20 cellular contexts compared by ENCODE assay signal in the genomic region with DNA sequence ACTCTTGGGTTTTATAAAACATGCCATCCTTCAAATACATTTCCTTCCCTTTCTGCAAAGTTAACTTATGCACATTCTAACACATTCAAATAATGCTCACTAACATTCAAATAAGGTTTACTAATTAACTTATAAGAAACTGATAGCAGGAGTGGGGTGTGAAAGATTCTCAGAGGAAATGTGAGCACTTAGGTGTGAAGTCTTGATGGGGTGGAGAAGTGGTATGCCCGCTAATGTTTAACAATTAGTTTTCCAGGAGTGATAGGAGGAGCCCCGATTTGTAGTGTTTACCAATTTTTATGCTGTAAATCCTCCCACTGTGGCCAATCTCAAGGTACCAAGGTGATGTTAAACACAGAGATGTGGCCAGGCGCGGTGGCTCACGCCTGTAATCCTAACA.
"Had no signal": no experiment of that assay in that cellular context is flagged by ENCODE, and none has a peak within 500 bp of the region (broad histone marks: within the 10 kb centered on the region; RNA-seq: fewer than 3 reads in every experiment).

No MANE protein-coding gene starts in this region.

- H3K27ac Mint-ChIP-seq: natural killer cell treated with Interleukin-12 subunit alpha and Interleukin-12 subunit beta and Interleukin-15 and Interleukin-18, amount 100 ng/mL, for 72 hours; stimulated activated naive B cell treated with anti-CD40 and anti-IgM and Interleukin-4, amounts not matched to agents 10 μg/mL and 1 μg/mL and 100 μg/mL, for 72 hours had no signal

- H3K4me3 ChIP-seq: left lung, lower lobe of right lung, mucosa of descending colon, pancreas, prostate gland, skin epidermis, stomach, testis, tibial artery, uterus had no signal

- H3K9me3 ChIP-seq: left lung, lower lobe of right lung, mucosa of descending colon, pancreas, prostate gland, stomach, testis, tibial artery, uterus had no signal

- H3K4me1 ChIP-seq: left lung, lower lobe of right lung, pancreas, prostate gland, testis, uterus had no signal

- H3K36me3 ChIP-seq: uterus had no signal

- H3K27ac ChIP-seq: left lung, lower lobe of right lung, pancreas, prostate gland, skin epidermis, stomach, testis, tibial artery, uterus had no signal

- H3K27me3 Mint-ChIP-seq: naive thymus-derived CD4-positive, alpha-beta T cell; natural killer cell treated with Interleukin-12 subunit alpha and Interleukin-12 subunit beta and Interleukin-15 and Interleukin-18, amount 100 ng/mL, for 72 hours; stimulated activated naive B cell treated with anti-CD40 and anti-IgM and Interleukin-4, amounts not matched to agents 10 μg/mL and 1 μg/mL and 100 μg/mL, for 72 hours had no signal

- H3K4me1 Mint-ChIP-seq: naive thymus-derived CD4-positive, alpha-beta T cell had no signal

- H3K27me3 ChIP-seq: left lung, pancreas, stomach, testis, tibial artery, uterus had no signal

- H3K4me3 Mint-ChIP-seq: immature natural killer cell; naive thymus-derived CD4-positive, alpha-beta T cell; natural killer cell treated with Interleukin-12 subunit alpha and Interleukin-12 subunit beta and Interleukin-15 and Interleukin-18, amount 100 ng/mL, for 72 hours; stimulated activated naive B cell treated with anti-CD40 and anti-IgM and Interleukin-4, amounts not matched to agents 10 μg/mL and 1 μg/mL and 100 μg/mL, for 72 hours had no signal

- DNase-seq: immature natural killer cell; left lung; lower lobe of right lung; naive thymus-derived CD4-positive, alpha-beta T cell; stimulated activated CD4-positive, alpha-beta T cell treated with anti-CD3 and anti-CD28 coated beads, Interleukin-12 subunit alpha, Interleukin-12 subunit beta, amount 100 ng/mL, for 4 hours; stimulated activated CD4-positive, alpha-beta T cell treated with anti-CD3 and anti-CD28 coated beads, Interleukin-15, amount 100 ng/mL, for 24 hours; stimulated activated CD4-positive, alpha-beta T cell treated with anti-CD3 and anti-CD28 coated beads, Interleukin-4, amount 100 ng/mL, for 1 hour; testis had no signal

- H3K9me3 Mint-ChIP-seq: immature natural killer cell; natural killer cell treated with Interleukin-12 subunit alpha and Interleukin-12 subunit beta and Interleukin-15 and Interleukin-18, amount 100 ng/mL, for 72 hours; stimulated activated naive B cell treated with anti-CD40 and anti-IgM and Interleukin-4, amounts not matched to agents 10 μg/mL and 1 μg/mL and 100 μg/mL, for 72 hours had no signal

- H3K36me3 Mint-ChIP-seq: natural killer cell treated with Interleukin-12 subunit alpha and Interleukin-12 subunit beta and Interleukin-15 and Interleukin-18, amount 100 ng/mL, for 72 hours had no signal

- ATAC-seq: naive thymus-derived CD4-positive, alpha-beta T cell; natural killer cell treated with Interleukin-12 subunit alpha and Interleukin-12 subunit beta and Interleukin-15 and Interleukin-18, amount 100 ng/mL, for 72 hours; sciatic nerve; stimulated activated naive CD8-positive, alpha-beta T cell treated with anti-CD3 and anti-CD28 coated beads, Interleukin-15, Interleukin-2, amounts not matched to agents 100 U/mL and 50 U/mL, for 24 hours had no signal

- FAIRE-seq: islet of Langerhans, pancreas had no signal
